Comparison of ENCODE assay signal across 8 cellular contexts in genomic region chr4:184824776-184825393, GRCh38. TPM values are rescaled to one million over a fixed set of nuclear protein-coding genes. Genes with fewer than 3 reads are reported as not detected.
DNase-seq lines count a peak whose midpoint lies in the region; ATAC-seq and TF ChIP-seq lines count a peak whose summit lies in the region.

No MANE protein-coding gene starts in this region.

- H3K4me3 ChIP-seq in A673 (ENCODE audit: low read depth, low read length, poor library complexity, severe bottlenecking), result peak overlapping the region; percentile 50
- peak overlapping the region; percentile 67 for H3K4me3 ChIP-seq in fibroblast of villous mesenchyme (ENCODE audit: low read depth, low read length)
- peak overlapping the region; percentile 63 for H3K4me3 ChIP-seq in retinal pigment epithelial cell (ENCODE audit: low read length)

- H3K9me3 ChIP-seq in A673 (ENCODE audit: low read depth, low read length, poor library complexity, severe bottlenecking), result no peaks in the 10 kb centered on the region

- no peaks in the 10 kb centered on the region for H3K4me1 ChIP-seq in A673 (ENCODE audit: insufficient read depth, low read length, poor library complexity, severe bottlenecking)

- no peak overlapping the region for H3K27ac ChIP-seq in A673 (ENCODE audit: low read depth, low read length, poor library complexity, severe bottlenecking)

- TF ChIP-seq CTCF in A673 (conservative IDR thresholded peaks at IDR 0.05; ENCODE audit: low read depth, low read length) (no peak), fibroblast of villous mesenchyme (IDR thresholded peaks at IDR 0.05; ENCODE audit: insufficient read depth, low read depth, low read length) (no peak), retinal pigment epithelial cell (conservative IDR thresholded peaks at IDR 0.05; ENCODE audit: low read depth, low read length) (no peak)

- POLR2A ChIA-PET in A673 (lab: Charles Lee; ENCODE audit: low non-redundant PET), result no interaction called here

- ATAC-seq in GM18873 (IDR thresholded peaks at IDR 0.05; ENCODE audit: low FRiP score, unreplicated experiment), result peak; percentile 16
- peak; percentile 12 for ATAC-seq in HG03378 (IDR thresholded peaks at IDR 0.05; ENCODE audit: unreplicated experiment)

- H3K27me3 ChIP-seq in A673 (replicated peaks; ENCODE audit: insufficient read depth, low read depth, low read length, poor library complexity), result peaks cover 33% of the 10 kb centered on the region

- no TSS peak for BruUV-seq in A673 (replicated peaks; lab: Mats Ljungman, UMichigan)

- intact Hi-C loops in A673 (cut with micrococcal nuclease; ENCODE audit: unreplicated experiment), result no loop called here

- CTCF ChIA-PET in A673 (lab: Charles Lee), result no interaction called here

- DNase-seq in A673 (ENCODE audit: low spot score), result no peak
- peak; percentile 8 for DNase-seq in activated CD4-positive, alpha-beta T cell treated with anti-CD3 and anti-CD28 coated beads, Interleukin-2, amount 50 U/mL, for 1 hour
- DNase-seq in fibroblast of villous mesenchyme (ENCODE audit: low read depth), result peak; percentile 10
- no peak for DNase-seq in retinal pigment epithelial cell (ENCODE audit: low read depth)
- DNase-seq in 8988T, result no peak
- DNase-seq in cerebellum (ENCODE audit: low spot score), result no peak

- no peaks in the 10 kb centered on the region for H3K36me3 ChIP-seq in A673 (ENCODE audit: insufficient read depth, low read length, poor library complexity, severe bottlenecking)

RNA-seq across cellular contexts. Expression of gene ACSL1, which starts 0.9 kb away (rescaled TPM):
- 4.8 and 5.2 TPM in 2 replicates for total RNA-seq in A673 (2021)
- 26.1 and 32.4 TPM in 2 replicates for total RNA-seq in fibroblast of villous mesenchyme
- total RNA-seq in cerebellum, result 36.6 TPM

Comparison
In these comparisons a context has a peak if more than half of its experiments do, and no peak if none do; other contexts are left out.
1. DNase-seq: peak in activated CD4-positive, alpha-beta T cell treated with anti-CD3 and anti-CD28 coated beads, Interleukin-2, amount 50 U/mL, for 1 hour (single experiment) and fibroblast of villous mesenchyme (single experiment); none in A673 (single experiment), retinal pigment epithelial cell (single experiment), 8988T (single experiment) and cerebellum (single experiment).
2. Peak in every context shown above with its lines, with median percentiles within 50 percentile points of each other: H3K4me3 ChIP-seq.